Comparison of ENCODE assay signal across 1 cellular context in the genomic region with DNA sequence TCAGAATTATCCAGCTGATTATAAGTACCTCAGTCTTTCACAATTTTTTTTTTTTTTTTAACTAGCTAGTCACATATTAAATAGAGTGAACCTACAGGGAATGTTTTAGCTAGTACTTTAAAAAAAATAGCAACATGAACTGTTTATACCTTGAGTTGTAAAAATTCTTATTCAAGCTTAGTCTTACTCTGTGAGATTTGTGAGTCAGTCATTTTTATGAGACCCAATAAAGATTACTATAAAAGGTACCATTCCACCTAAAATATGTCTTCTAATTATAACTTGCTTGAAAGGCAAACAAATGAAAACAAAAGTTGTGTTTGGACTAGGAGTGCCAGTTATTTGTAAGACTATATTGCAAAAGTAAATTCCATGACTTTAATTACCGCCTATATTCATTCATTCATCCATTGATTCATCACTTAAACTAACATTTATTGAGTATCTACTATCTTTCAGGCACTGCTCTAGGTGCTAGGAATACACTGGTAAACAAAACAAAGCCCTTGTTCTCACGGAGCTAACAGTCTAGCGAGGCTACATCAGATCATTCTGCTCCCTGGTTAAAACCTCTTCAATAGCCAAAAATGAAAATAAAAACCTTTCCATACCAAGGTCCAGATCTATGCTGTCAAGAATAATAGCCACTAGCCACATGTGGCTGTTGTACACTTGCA. TPM values are rescaled to one million over a fixed set of nuclear protein-coding genes. Genes with fewer than 3 reads are reported as not detected.
"Had no signal": no experiment of that assay in that cellular context is flagged by ENCODE, and none has a peak within 500 bp of the region (broad histone marks: within the 10 kb centered on the region; RNA-seq: fewer than 3 reads in every experiment).

No MANE protein-coding gene starts in this region.

RNA-seq across cellular contexts. Expression of a gene that starts 5.8 kb away (rescaled TPM):
- total RNA-seq: left ventricle myocardium inferior had no signal
